ENCODE assay signal across 17 cellular contexts in genomic region chr11:15971215-15971546, GRCh38.
DNase-seq lines count a peak whose midpoint lies in the region; ATAC-seq and TF ChIP-seq lines count a peak whose summit lies in the region.
"Had no signal": no experiment of that assay in that cellular context is flagged by ENCODE, and none has a peak within 500 bp of the region (broad histone marks: within the 10 kb centered on the region; RNA-seq: fewer than 3 reads in every experiment).

No MANE protein-coding gene starts in this region.

- H3K4me2 ChIP-seq in OCI-LY3 (ENCODE audit: low read length) (no peak overlapping the region), hepatocyte (no peak overlapping the region)
- H3K4me2 ChIP-seq: A549, PC-9 had no signal

- H3K9me2 ChIP-seq in hepatocyte (replicated peaks; ENCODE audit: insufficient read depth) = no peaks in the 10 kb centered on the region

- H3K9ac ChIP-seq in OCI-LY3 (ENCODE audit: low read length) = no peak overlapping the region

- H3K27me3 ChIP-seq in OCI-LY3 (ENCODE audit: low read depth, low read length) = no peaks in the 10 kb centered on the region
- no peaks in the 10 kb centered on the region for H3K27me3 ChIP-seq in psoas muscle (ENCODE audit: insufficient read depth in 3 of 3, low read length in 2 of 3)
- no peaks in the 10 kb centered on the region for H3K27me3 ChIP-seq in hepatocyte

- H3K27ac ChIP-seq in C4-2B (peak overlapping the region; percentile 77), OCI-LY3 (ENCODE audit: low read length) (no peak overlapping the region), epithelial cell of prostate (peak overlapping the region; percentile 95), psoas muscle (peak overlapping the region; percentile 95), hepatocyte (no peak overlapping the region)
- H3K27ac ChIP-seq: PC-9 had no signal

- no peaks in the 10 kb centered on the region for H3K79me2 ChIP-seq in OCI-LY3 (ENCODE audit: low read length)
- H3K79me2 ChIP-seq in hepatocyte = no peaks in the 10 kb centered on the region

- peaks cover 9% of the 10 kb centered on the region; the same call in 1 of the 2 replicates for H3K4me1 ChIP-seq in OCI-LY3 (ENCODE audit: low read length)
- peaks cover 57% of the 10 kb centered on the region for H3K4me1 ChIP-seq in psoas muscle
- peaks cover 23% of the 10 kb centered on the region for H3K4me1 ChIP-seq in hepatocyte (ENCODE audit: insufficient read depth)

- 32 to 52% (median 39%) methylated on average over 2 of the region's 2 CpGs for WGBS in psoas muscle, 3 donors
- 100% methylated on average over 2 of the region's 2 CpGs for WGBS in hepatocyte (ENCODE audit: low lambda C conversion rate, missing lambda C conversion rate)

- intact Hi-C loops in psoas muscle (cut with DNase I) = loop anchor here in 1 of 2 donors (5.0 kb wide), 1 partner anchor 636 kb away; no protein-coding TSS in a partner anchor

- H3K4me3 ChIP-seq in OCI-LY3 (ENCODE audit: low read length) (no peak overlapping the region), psoas muscle (no peak overlapping the region), hepatocyte (no peak overlapping the region)
- H3K4me3 ChIP-seq: A549, PC-9 had no signal

- no peaks in the 10 kb centered on the region for H4K20me1 ChIP-seq in OCI-LY3 (ENCODE audit: insufficient read depth, low read length)
- H4K20me1 ChIP-seq in hepatocyte (ENCODE audit: insufficient read depth, poor library complexity, severe bottlenecking) = no peaks in the 10 kb centered on the region

- 0 out of 2 replicates have a peak overlapping the region, but pooled peaks have one; percentile 10 for H2AFZ ChIP-seq in OCI-LY3 (ENCODE audit: low read depth, low read length)
- H2AFZ ChIP-seq in hepatocyte = no peak overlapping the region
- H2AFZ ChIP-seq: PC-9 had no signal

- H3K9me3 ChIP-seq in OCI-LY3 (ENCODE audit: insufficient read depth, low read length) (no peaks in the 10 kb centered on the region), psoas muscle (no peaks in the 10 kb centered on the region), hepatocyte (ENCODE audit: low read depth) (no peaks in the 10 kb centered on the region)
- H3K9me3 ChIP-seq: A549 had no signal

- H3K36me3 ChIP-seq in OCI-LY3 (replicated peaks; ENCODE audit: low read depth, low read length) (no peaks in the 10 kb centered on the region), psoas muscle (ENCODE audit: insufficient read depth in 1 of 2, low read depth in 1 of 2) (no peaks in the 10 kb centered on the region), hepatocyte (replicated peaks; ENCODE audit: insufficient read depth, low read depth) (no peaks in the 10 kb centered on the region)

- DNase-seq in epithelial cell of prostate (ENCODE audit: low read depth, low spot score) (no peak), psoas muscle (no peak), MV-4-11 (lab: John Stamatoyannopoulos, UW) (no peak), hepatocyte (ENCODE audit: low spot score) (no peak), AG08396 (ENCODE audit: low spot score) (no peak)
- DNase-seq: DMS 273 treated with DMSO at 0.1 percent for 48 hours, GF-D8, GOT3, NCI-H1048, NCI-H146, NCI-H2081, NCI-H510A, NCI-H774, PC-9 had no signal

- TF ChIP-seq CTCF in C4-2B (conservative IDR thresholded peaks at IDR 0.05) = no peak
- no peak for TF ChIP-seq CTCF in OCI-LY3 (IDR thresholded peaks at IDR 0.05; ENCODE audit: low read depth, low read length)
- TF ChIP-seq CTCF in psoas muscle (IDR thresholded peaks at IDR 0.05) = no peak
- TF ChIP-seq CTCF in hepatocyte (IDR thresholded peaks at IDR 0.05; ENCODE audit: poor library complexity) = no peak

- peak; percentile 48 to 75 (median 65) for ATAC-seq in psoas muscle
- ATAC-seq: A549 had no signal

Comparison
In these comparisons a context has a peak if more than half of its experiments do, and no peak if none do; other contexts are left out.
1. H3K27ac ChIP-seq: peak in C4-2B (single experiment), epithelial cell of prostate (single experiment) and psoas muscle (single experiment); none in OCI-LY3 (single experiment) and hepatocyte (single experiment).